In the genomic region with DNA sequence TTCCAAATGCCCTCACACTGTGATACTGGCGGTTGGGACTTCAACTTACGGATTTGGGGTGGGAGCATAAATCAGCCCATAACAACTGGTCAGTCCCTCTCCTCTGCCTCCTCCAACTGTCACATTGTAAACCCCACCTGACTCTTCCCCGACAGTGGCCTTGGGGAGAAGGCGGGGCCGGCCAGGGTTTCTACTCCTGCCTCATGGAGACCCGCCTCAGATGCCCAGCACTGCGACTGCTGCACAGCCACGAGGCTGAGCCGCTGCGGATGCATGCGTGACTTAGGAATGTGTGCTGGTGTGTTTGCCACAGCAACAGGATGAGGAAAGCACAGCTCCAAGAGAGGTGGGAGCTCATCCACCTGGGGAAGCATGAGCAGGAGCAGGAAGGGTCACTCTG, we compare ENCODE assay signal across 30 cellular contexts.
"Had no signal": no experiment of that assay in that cellular context is flagged by ENCODE, and none has a peak within 500 bp of the region (broad histone marks: within the 10 kb centered on the region; RNA-seq: fewer than 3 reads in every experiment).

No MANE protein-coding gene starts in this region.

- H3K9ac ChIP-seq: neural progenitor cell had no signal

- H3K4me3 ChIP-seq: left lung, lower lobe of right lung, neural progenitor cell, ovary, right atrium auricular region, skin epidermis, stomach, testis, thyroid gland, transverse colon, upper lobe of left lung had no signal

- H3K4me1 Mint-ChIP-seq: immature natural killer cell; naive B cell; natural killer cell; nephron progenitor cell; neural progenitor cell; stimulated activated naive B cell treated with anti-CD40 and anti-IgM and Interleukin-4, amounts not matched to agents 10 μg/mL and 1 μg/mL and 100 μg/mL, for 72 hours had no signal

- H3K4me3 Mint-ChIP-seq: immature natural killer cell; mesothelial cell of epicardium; natural killer cell; nephron progenitor cell; neural progenitor cell; stimulated activated naive B cell treated with anti-CD40 and anti-IgM and Interleukin-4, amounts not matched to agents 10 μg/mL and 1 μg/mL and 100 μg/mL, for 72 hours had no signal

- H3K27ac Mint-ChIP-seq: immature natural killer cell; mesothelial cell of epicardium; naive B cell; natural killer cell; nephron progenitor cell; neural progenitor cell; progenitor cell of endocrine pancreas; stimulated activated naive B cell treated with anti-CD40 and anti-IgM and Interleukin-4, amounts not matched to agents 10 μg/mL and 1 μg/mL and 100 μg/mL, for 72 hours had no signal

- H3K36me3 ChIP-seq: left lung, lower lobe of right lung, neural progenitor cell, ovary, right atrium auricular region, stomach, thyroid gland, transverse colon, upper lobe of left lung had no signal

- H3K4me1 ChIP-seq: left lung, lower lobe of right lung, neural progenitor cell, stomach, testis, thyroid gland, transverse colon, upper lobe of left lung had no signal

- H3K27ac ChIP-seq: left lung, lower lobe of right lung, neural progenitor cell, ovary, skin epidermis, stomach, testis, thyroid gland, transverse colon, upper lobe of left lung had no signal

- H3K9me3 Mint-ChIP-seq: mesothelial cell of epicardium, neural progenitor cell had no signal

- H3K36me3 Mint-ChIP-seq: immature natural killer cell; mesothelial cell of epicardium; naive B cell; natural killer cell; neural progenitor cell; stimulated activated naive B cell treated with anti-CD40 and anti-IgM and Interleukin-4, amounts not matched to agents 10 μg/mL and 1 μg/mL and 100 μg/mL, for 72 hours had no signal

- FAIRE-seq: islet of Langerhans, kidney had no signal

- DNase-seq: hypothalamus; immature natural killer cell; kidney; left colon; lower lobe of right lung; mammary epithelial cell; mesenchymal stem cell; naive B cell; natural killer cell; nephron progenitor cell; ovary; stimulated activated CD4-positive, alpha-beta T cell treated with anti-CD3 and anti-CD28 coated beads, Interleukin-12 subunit alpha, Interleukin-12 subunit beta, amount 100 ng/mL, for 4 hours; stimulated activated CD4-positive, alpha-beta T cell treated with anti-CD3 and anti-CD28 coated beads, Interleukin-15, amount 100 ng/mL, for 24 hours; stimulated activated CD4-positive, alpha-beta T cell treated with anti-CD3 and anti-CD28 coated beads, Interleukin-2, amount 100 ng/mL, for 24 hours; stimulated activated CD4-positive, alpha-beta T cell treated with anti-CD3 and anti-CD28 coated beads, Interleukin-4, amount 100 ng/mL, for 1 hour; stimulated activated naive B cell treated with anti-CD40 and anti-IgM and Interleukin-4, amounts not matched to agents 10 μg/mL and 1 μg/mL and 100 μg/mL, for 72 hours; stimulated activated naive CD8-positive, alpha-beta T cell treated with anti-CD3 and anti-CD28 coated beads, Interleukin-15, Interleukin-2, amounts not matched to agents 100 U/mL and 50 U/mL, for 24 hours; stomach; testis; thyroid gland; transverse colon had no signal

- H3K27me3 Mint-ChIP-seq: naive B cell had no signal

- H3K4me2 ChIP-seq: neural progenitor cell had no signal

- H3K9me3 ChIP-seq: left lung, lower lobe of right lung, ovary, right atrium auricular region, stomach, testis, thyroid gland, transverse colon, upper lobe of left lung had no signal

- H2AFZ ChIP-seq: neural progenitor cell had no signal

- H3K27me3 ChIP-seq: left lung, neural progenitor cell, ovary, right atrium auricular region, testis, thyroid gland, transverse colon, upper lobe of left lung had no signal

- ATAC-seq: left colon; left lung; lower lobe of right lung; natural killer cell; sciatic nerve; stimulated activated naive B cell treated with anti-CD40 and anti-IgM and Interleukin-4, amounts not matched to agents 10 μg/mL and 1 μg/mL and 100 μg/mL, for 72 hours; stimulated activated naive CD8-positive, alpha-beta T cell treated with anti-CD3 and anti-CD28 coated beads, Interleukin-15, Interleukin-2, amounts not matched to agents 100 U/mL and 50 U/mL, for 24 hours had no signal
